17 cellular contexts compared by ENCODE assay signal in the genomic region with DNA sequence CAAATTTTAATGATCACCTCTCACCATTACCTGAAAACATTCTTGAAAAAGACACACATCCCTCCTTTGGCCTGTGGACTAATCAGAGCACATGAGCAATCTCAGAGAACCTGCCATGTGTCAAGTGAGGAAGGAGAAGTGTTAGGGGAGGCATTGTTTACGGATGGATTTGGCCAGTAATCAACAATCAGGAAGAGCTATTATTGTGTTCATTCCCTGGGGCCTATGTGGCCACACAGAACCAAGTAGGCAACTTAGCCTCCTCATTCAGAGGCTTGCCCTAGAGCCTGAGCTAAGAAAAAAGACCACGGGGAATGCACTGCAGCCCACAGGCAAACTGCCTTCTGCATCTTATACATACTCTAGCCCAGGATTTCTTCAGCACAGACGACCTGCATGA. TPM values are rescaled to one million over a fixed set of nuclear protein-coding genes. Genes with fewer than 3 reads are reported as not detected.
A peak's percentile ranks its signal among the peaks of the same experiment; 100 is the strongest.
DNase-seq lines count a peak whose midpoint lies in the region.
"Had no signal": no experiment of that assay in that cellular context is flagged by ENCODE, and none has a peak within 500 bp of the region (broad histone marks: within the 10 kb centered on the region; RNA-seq: fewer than 3 reads in every experiment).

No MANE protein-coding gene starts in this region.

- peak; percentile 6 for DNase-seq in NCI-H2107 treated with DMSO at 0.1 percent for 48 hours (lab: John Stamatoyannopoulos, UW; ENCODE audit: unreplicated experiment)
- DNase-seq in NCI-H2107 (lab: John Stamatoyannopoulos, UW), result no peak
- peak; percentile 57 for DNase-seq in ELF-1 (ENCODE audit: low read depth, low spot score)
- DNase-seq in NCI-H69 (lab: John Stamatoyannopoulos, UW), result peak; percentile 30
- peak; percentile 60 for DNase-seq in myocyte (ENCODE audit: low read depth)
- no peak for DNase-seq in GF-D8 (lab: John Stamatoyannopoulos, UW)
- no peak for DNase-seq in iPS-NIHi7 (ENCODE audit: extremely low spot score)
- DNase-seq in activated naive CD4-positive, alpha-beta T cell (lab: John Stamatoyannopoulos, UW), result no peak
- DNase-seq: 8988T; C1 segment of cervical spinal cord; Caco-2; CD4-positive, CD25-positive, alpha-beta regulatory T cell; CD8-positive, alpha-beta memory T cell; DMS153; DMS79; H9; IMR-90 had no signal

RNA-seq across cellular contexts. Expression of a gene that starts 40.6 kb away (rescaled TPM):
- 30.2 and 51.2 TPM in 2 replicates for total RNA-seq in myocyte
- 9.2 TPM for polyA plus RNA-seq in myocyte (2012)

Comparison
In these comparisons a context has a peak if more than half of its experiments do, and no peak if none do; other contexts are left out.
1. DNase-seq: peak in NCI-H2107 treated with DMSO at 0.1 percent for 48 hours (single experiment), ELF-1 (single experiment), NCI-H69 (single experiment) and myocyte (single experiment); none in NCI-H2107 (single experiment), GF-D8 (single experiment), iPS-NIHi7 (single experiment) and activated naive CD4-positive, alpha-beta T cell (0 of 4).